In genomic region chr6:35452186-35453090, GRCh38 we compare ENCODE assay signal across 1 cellular context.
TF ChIP-seq lines count a peak whose summit lies in the region.

Gene FANCE (plus strand): TSS chr6:35452338. CDS start chr6:35452546, 208 bp downstream.

TF ChIP-seq in HepG2, 621 proteins besides CTCF, POLR2A, EP300 and RAD21 (continued from another document and continues in another):
- TF ChIP-seq ZNF879 (CRISPR knock-in tag; IDR thresholded peaks at IDR 0.05): peak; percentile 55; the same call in 1 of the 2 replicates
- TF ChIP-seq FUBP1 (CRISPR knock-in tag; IDR thresholded peaks at IDR 0.05; ENCODE audit: borderline replicate concordance): no peak
- TF ChIP-seq ZBTB7B (CRISPR knock-in tag; IDR thresholded peaks at IDR 0.05): no peak
- peak; percentile 14; the same call in 1 of the 2 replicates for TF ChIP-seq ZBTB38 (CRISPR knock-in tag; IDR thresholded peaks at IDR 0.05)
- TF ChIP-seq BCL3 (CRISPR knock-in tag; IDR thresholded peaks at IDR 0.05): peak; percentile 85
- TF ChIP-seq ZBTB2 (CRISPR knock-in tag; IDR thresholded peaks at IDR 0.05; ENCODE audit: low read depth): 0 out of 2 replicates have a peak, but pooled peaks have one; percentile 47
- TF ChIP-seq ZNF569 (CRISPR knock-in tag; IDR thresholded peaks at IDR 0.05; ENCODE audit: borderline replicate concordance): no peak
- TF ChIP-seq NFE2L2 (IDR thresholded peaks at IDR 0.05; ENCODE audit: low read length): no peak
- TF ChIP-seq AFF4 (CRISPR knock-in tag; IDR thresholded peaks at IDR 0.05): no peak
- no peak for TF ChIP-seq HMGA1 (CRISPR knock-in tag; conservative IDR thresholded peaks at IDR 0.05)
- no peak for TF ChIP-seq ZNF850 (CRISPR knock-in tag; conservative IDR thresholded peaks at IDR 0.05)
- TF ChIP-seq ZBTB26 (CRISPR knock-in tag; IDR thresholded peaks at IDR 0.05; ENCODE audit: borderline replicate concordance): no peak
- TF ChIP-seq ZNF264 (CRISPR knock-in tag; IDR thresholded peaks at IDR 0.05): no peak
- TF ChIP-seq ZNF329 (CRISPR knock-in tag; IDR thresholded peaks at IDR 0.05; ENCODE audit: low read depth): no peak
- TF ChIP-seq NR3C1 (CRISPR knock-in tag; IDR thresholded peaks at IDR 0.05): no peak
- no peak for TF ChIP-seq FOXA1 (IDR thresholded peaks at IDR 0.05)
- TF ChIP-seq FOXA1 (CRISPR knock-in tag; IDR thresholded peaks at IDR 0.05): no peak
- TF ChIP-seq NCOA2 (CRISPR knock-in tag; IDR thresholded peaks at IDR 0.05): no peak; the same call in 1 of the 2 replicates
- TF ChIP-seq ZNF510 (CRISPR knock-in tag; IDR thresholded peaks at IDR 0.05; ENCODE audit: low read depth): no peak
- TF ChIP-seq SMARCC2 (IDR thresholded peaks at IDR 0.05): no peak
- no peak for TF ChIP-seq ZNF782 (CRISPR knock-in tag; IDR thresholded peaks at IDR 0.05; ENCODE audit: borderline replicate concordance)
- TF ChIP-seq STAT6 (CRISPR knock-in tag; IDR thresholded peaks at IDR 0.05; ENCODE audit: borderline replicate concordance): no peak
- TF ChIP-seq MAFF (IDR thresholded peaks at IDR 0.05; ENCODE audit: low read depth, low read length): no peak
- TF ChIP-seq PLSCR1 (CRISPR knock-in tag; IDR thresholded peaks at IDR 0.05; ENCODE audit: borderline replicate concordance): no peak
- no peak for TF ChIP-seq ZNF597 (CRISPR knock-in tag; IDR thresholded peaks at IDR 0.05)
- peak; percentile 71 for TF ChIP-seq YY1 (IDR thresholded peaks at IDR 0.05; ENCODE audit: insufficient read depth, insufficient replicate concordance, low read depth, low read length)
- TF ChIP-seq MTA1 (CRISPR knock-in tag; IDR thresholded peaks at IDR 0.05; ENCODE audit: borderline replicate concordance): no peak
- no peak for TF ChIP-seq USF2 (IDR thresholded peaks at IDR 0.05; ENCODE audit: low read depth, low read length)
- TF ChIP-seq USF2 (CRISPR knock-in tag; IDR thresholded peaks at IDR 0.05; ENCODE audit: borderline replicate concordance): no peak; the same call in 1 of the 2 replicates
- peak; percentile 93 for TF ChIP-seq IRX3 (CRISPR knock-in tag; IDR thresholded peaks at IDR 0.05; ENCODE audit: borderline replicate concordance, low read depth)
- TF ChIP-seq NCOA5 (CRISPR knock-in tag; IDR thresholded peaks at IDR 0.05): no peak
- TF ChIP-seq ETV6 (CRISPR knock-in tag; conservative IDR thresholded peaks at IDR 0.05): 0 out of 2 replicates have a peak, but pooled peaks have one; percentile 64
- peak; percentile 75 for TF ChIP-seq TAF1 (CRISPR knock-in tag; IDR thresholded peaks at IDR 0.05)
- no peak; the same call in 1 of the 2 replicates for TF ChIP-seq HINFP (CRISPR knock-in tag; IDR thresholded peaks at IDR 0.05; ENCODE audit: low read depth)
- TF ChIP-seq ZNF749 (CRISPR knock-in tag; IDR thresholded peaks at IDR 0.05; ENCODE audit: borderline replicate concordance): peak; percentile 73; the same call in 1 of the 2 replicates
- no peak for TF ChIP-seq ZNF605 (CRISPR knock-in tag; IDR thresholded peaks at IDR 0.05)
- peak; percentile 84; the same call in 1 of the 2 replicates for TF ChIP-seq ZNF354B (CRISPR knock-in tag; IDR thresholded peaks at IDR 0.05)
- no peak for TF ChIP-seq ZNF101 (CRISPR knock-in tag; IDR thresholded peaks at IDR 0.05; ENCODE audit: borderline replicate concordance, low read depth)
- TF ChIP-seq ZNF552 (CRISPR knock-in tag; IDR thresholded peaks at IDR 0.05; ENCODE audit: borderline replicate concordance): no peak
- TF ChIP-seq ATM (IDR thresholded peaks at IDR 0.05; ENCODE audit: borderline replicate concordance): no peak
- no peak for TF ChIP-seq ZNF30 (CRISPR knock-in tag; IDR thresholded peaks at IDR 0.05)
- TF ChIP-seq FOXO1 (CRISPR knock-in tag; IDR thresholded peaks at IDR 0.05): no peak; the same call in none of the 2 replicates
- no peak for TF ChIP-seq TEF (CRISPR knock-in tag; IDR thresholded peaks at IDR 0.05)
- TF ChIP-seq ZNF781 (CRISPR knock-in tag; IDR thresholded peaks at IDR 0.05; ENCODE audit: borderline replicate concordance, not compliant biosample characterization): peak; percentile 34
- peak; percentile 79; the same call in 1 of the 2 replicates for TF ChIP-seq ZSCAN21 (CRISPR knock-in tag; IDR thresholded peaks at IDR 0.05; ENCODE audit: borderline replicate concordance)
- TF ChIP-seq NFRKB (IDR thresholded peaks at IDR 0.05): no peak
- TF ChIP-seq TCF7 (IDR thresholded peaks at IDR 0.05; ENCODE audit: low read depth): no peak
